14 cellular contexts compared by ENCODE assay signal in the genomic region with DNA sequence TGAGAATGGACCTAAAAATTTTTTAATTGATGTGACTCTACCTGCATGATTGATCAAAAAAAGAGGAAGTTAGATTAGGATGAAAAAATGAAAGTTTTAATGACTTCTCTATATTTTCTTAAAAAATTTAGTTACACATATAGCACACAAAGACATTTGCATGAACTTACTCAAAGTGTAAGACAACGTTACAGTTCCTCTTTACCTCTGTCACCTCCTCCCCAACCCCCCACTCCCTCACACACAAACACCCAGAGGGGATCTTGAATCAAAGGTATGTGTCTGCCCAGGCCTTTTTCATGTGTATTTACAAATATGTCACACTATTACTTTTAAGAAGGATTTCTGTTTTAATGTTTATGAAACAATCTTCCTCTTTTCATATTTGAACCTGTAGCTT. TPM values are rescaled to one million over a fixed set of nuclear protein-coding genes. Genes with fewer than 3 reads are reported as not detected.
DNase-seq lines count a peak whose midpoint lies in the region; ATAC-seq and TF ChIP-seq lines count a peak whose summit lies in the region.
"Had no signal": no experiment of that assay in that cellular context is flagged by ENCODE, and none has a peak within 500 bp of the region (broad histone marks: within the 10 kb centered on the region; RNA-seq: fewer than 3 reads in every experiment).

No MANE protein-coding gene starts in this region.

- H3K27me3 ChIP-seq in right cardiac atrium (ENCODE audit: control insufficient read depth, insufficient read depth): no peaks in the 10 kb centered on the region

- peak; percentile 82 for ATAC-seq in GM18870 (IDR thresholded peaks at IDR 0.05; ENCODE audit: unreplicated experiment)
- peak; percentile 94 for ATAC-seq in GM21717 (IDR thresholded peaks at IDR 0.05; ENCODE audit: unreplicated experiment)
- ATAC-seq in HG03159 (IDR thresholded peaks at IDR 0.05; ENCODE audit: unreplicated experiment): peak; percentile 87
- no peak for ATAC-seq in right cardiac atrium
- ATAC-seq: activated CD4-positive, CD25-positive, alpha-beta regulatory T cell treated with anti-CD3 and anti-CD28 coated beads, Interleukin-2, amount 50 U/mL, for 24 hours; sciatic nerve had no signal

- H3K4me1 ChIP-seq in right cardiac atrium (ENCODE audit: control insufficient read depth, insufficient read depth, low read length): no peaks in the 10 kb centered on the region

- DNase-seq in germinal center (ENCODE audit: low spot score) (peak; percentile 80), lower leg skin (ENCODE audit: low spot score in 2 of 2) (no peak), right cardiac atrium (no peak), AG08396 (ENCODE audit: low spot score) (no peak), NCI-H748 (lab: John Stamatoyannopoulos, UW; ENCODE audit: unreplicated experiment) (no peak)
- DNase-seq: cortex of kidney; head of caudate nucleus; stimulated activated CD8-positive, alpha-beta memory T cell treated with anti-CD3 and anti-CD28 coated beads, Interleukin-4, amount 100 ng/mL, for 48 hours had no signal

- TF ChIP-seq POLR2A in lower leg skin (IDR thresholded peaks at IDR 0.05): no peak

- no peak for TF ChIP-seq CTCF in lower leg skin (IDR thresholded peaks at IDR 0.05)

- no peaks in the 10 kb centered on the region for H3K9me3 ChIP-seq in right cardiac atrium (ENCODE audit: control insufficient read depth, low read length)

- no peak overlapping the region for H3K4me3 ChIP-seq in lower leg skin (ENCODE audit: low read depth, poor library complexity, severe bottlenecking)
- H3K4me3 ChIP-seq in right cardiac atrium (ENCODE audit: low read length): no peak overlapping the region

- H3K27ac ChIP-seq in right cardiac atrium (ENCODE audit: low read length): no peak overlapping the region
- H3K27ac ChIP-seq: RWPE1 had no signal

- intact Hi-C loops in lower leg skin (cut with DNase I; ENCODE audit: low total_unique reads) (no loop called here), right cardiac atrium (cut with DNase I) (no loop called here)

- 61 to 63% methylated on average over 1 of the region's 1 CpG for WGBS in lower leg skin, 2 donors
- 63% methylated on average over 1 of the region's 1 CpG for WGBS in right cardiac atrium

RNA-seq across cellular contexts. Expression of gene CDCA7L, which starts 20.6 kb away (rescaled TPM):
- 100 to 1,000 TPM in 1 of 4 donors, 10 to 100 TPM in 3; 29.2 to 129 (median 74.9) TPM for total RNA-seq in lower leg skin
- total RNA-seq in right cardiac atrium: 10 to 100 TPM; 33.6 to 89.6 (median 67.7) TPM
- 29.7 TPM for polyA plus RNA-seq in right cardiac atrium

Comparison
In these comparisons a context has a peak if more than half of its experiments do, and no peak if none do; other contexts are left out.
1. ATAC-seq: peak in GM18870 (single experiment), GM21717 (single experiment) and HG03159 (single experiment); none in right cardiac atrium (0 of 2).